ENCODE assay signal across 8 cellular contexts in genomic region chr12:13099066-13099909, GRCh38. TPM values are rescaled to one million over a fixed set of nuclear protein-coding genes. Genes with fewer than 3 reads are reported as not detected.
DNase-seq lines count a peak whose midpoint lies in the region; ATAC-seq and TF ChIP-seq lines count a peak whose summit lies in the region.

No MANE protein-coding gene starts in this region.

- peaks cover 44% of the 10 kb centered on the region for H3K4me1 ChIP-seq in Caco-2

- CTCF ChIA-PET in Caco-2 (lab: Charles Lee): interaction anchor here (0.7 to 6.0 kb wide), 7 partner anchors 105 to 1993 kb away, joined by 3 to 68 read pairs (median 5); no protein-coding TSS in a partner anchor
- CTCF ChIA-PET in activated naive CD4-positive, alpha-beta T cell treated with anti-CD3 and anti-CD28 coated beads for 36 hours (lab: Charles Lee): interaction anchor here (0.8 to 5.7 kb wide), 7 partner anchors 9 to 183 kb away, joined by 3 to 147 read pairs (median 4); no protein-coding TSS in a partner anchor

- peak overlapping the region; percentile 62 for H3K4me3 Mint-ChIP-seq in Caco-2 (ENCODE audit: unreplicated experiment)
- no peak overlapping the region for H3K4me3 Mint-ChIP-seq in osteocyte (ENCODE audit: unreplicated experiment)
- H3K4me3 Mint-ChIP-seq in activated naive CD4-positive, alpha-beta T cell treated with anti-CD3 and anti-CD28 coated beads for 36 hours: no peak overlapping the region

- TF ChIP-seq CTCF in Caco-2 (IDR thresholded peaks at IDR 0.05; ENCODE audit: insufficient read depth in 1 of 2, low read depth in 1 of 2, low read length in 1 of 2, severe bottlenecking in 1 of 2, unreplicated experiment in 1 of 2): no peak
- TF ChIP-seq CTCF in osteocyte (IDR thresholded peaks at IDR 0.05): no peak

- intact Hi-C loops in Caco-2 (cut with micrococcal nuclease; ENCODE audit: unreplicated experiment): loop anchor here (2.0 to 5.0 kb wide), 2 partner anchors 77 to 182 kb away; no protein-coding TSS in a partner anchor
- intact Hi-C loops in activated naive CD4-positive, alpha-beta T cell treated with anti-CD3 and anti-CD28 coated beads for 36 hours (cut with micrococcal nuclease): no loop called here

- H3K36me3 Mint-ChIP-seq in Caco-2 (ENCODE audit: insufficient read depth, unreplicated experiment): peaks cover 6% of the 10 kb centered on the region
- no peaks in the 10 kb centered on the region for H3K36me3 Mint-ChIP-seq in osteocyte (ENCODE audit: unreplicated experiment)
- H3K36me3 Mint-ChIP-seq in activated naive CD4-positive, alpha-beta T cell treated with anti-CD3 and anti-CD28 coated beads for 36 hours (ENCODE audit: low read depth): no peaks in the 10 kb centered on the region

- H3K27ac Mint-ChIP-seq in Caco-2 (ENCODE audit: unreplicated experiment) (peak overlapping the region; percentile 81), osteocyte (ENCODE audit: unreplicated experiment) (peak overlapping the region; percentile 98)
- H3K27ac Mint-ChIP-seq in activated naive CD4-positive, alpha-beta T cell treated with anti-CD3 and anti-CD28 coated beads for 36 hours: no peak overlapping the region

- ATAC-seq in GM19467 (IDR thresholded peaks at IDR 0.05; ENCODE audit: unreplicated experiment): no peak

- TSS peak; percentile 16 for BruUV-seq in Caco-2 (replicated peaks; lab: Mats Ljungman, UMichigan)

- peaks cover 47% of the 10 kb centered on the region for H3K4me1 Mint-ChIP-seq in Caco-2 (ENCODE audit: low read depth, unreplicated experiment)
- peaks cover 76% of the 10 kb centered on the region for H3K4me1 Mint-ChIP-seq in osteocyte (ENCODE audit: unreplicated experiment)
- H3K4me1 Mint-ChIP-seq in activated naive CD4-positive, alpha-beta T cell treated with anti-CD3 and anti-CD28 coated beads for 36 hours (ENCODE audit: low read depth): peaks cover 49% of the 10 kb centered on the region

- no peaks in the 10 kb centered on the region for H3K36me3 ChIP-seq in Caco-2 (ENCODE audit: control insufficient read depth, insufficient read depth, low read length)

- POLR2A ChIA-PET in Caco-2 (lab: Charles Lee): no interaction called here

- H3K9me3 ChIP-seq in Caco-2: no peaks in the 10 kb centered on the region

- H3K9me3 Mint-ChIP-seq in Caco-2 (ENCODE audit: unreplicated experiment) (no peaks in the 10 kb centered on the region), osteocyte (ENCODE audit: unreplicated experiment) (no peaks in the 10 kb centered on the region)
- H3K9me3 Mint-ChIP-seq in activated naive CD4-positive, alpha-beta T cell treated with anti-CD3 and anti-CD28 coated beads for 36 hours: no peaks in the 10 kb centered on the region

- H3K4me3 ChIP-seq in Caco-2 (ENCODE audit: low read depth, low read length): no peak overlapping the region

- DNase-seq in Caco-2 (peak in 1 of 2 experiments; percentile 27), NCI-H460 (ENCODE audit: extremely low read depth, low read depth) (peak; percentile 42), cerebellar cortex (ENCODE audit: low spot score) (peak; percentile 69), osteocyte (ENCODE audit: extremely low spot score, unreplicated experiment) (no peak), epidermal melanocyte (ENCODE audit: insufficient read length, low spot score) (no peak), NCI-H748 (lab: John Stamatoyannopoulos, UW; ENCODE audit: unreplicated experiment) (no peak)
- no peak for DNase-seq in activated naive CD4-positive, alpha-beta T cell treated with anti-CD3 and anti-CD28 coated beads for 36 hours

- H3K27me3 Mint-ChIP-seq in Caco-2 (ENCODE audit: insufficient read depth, unreplicated experiment): no peaks in the 10 kb centered on the region
- H3K27me3 Mint-ChIP-seq in osteocyte (ENCODE audit: unreplicated experiment): no peaks in the 10 kb centered on the region
- no peaks in the 10 kb centered on the region for H3K27me3 Mint-ChIP-seq in activated naive CD4-positive, alpha-beta T cell treated with anti-CD3 and anti-CD28 coated beads for 36 hours (ENCODE audit: low read depth)

- no peaks in the 10 kb centered on the region for H3K27me3 ChIP-seq in Caco-2 (replicated peaks; ENCODE audit: control insufficient read depth, insufficient read depth, low read length)

RNA-seq across cellular contexts. Expression of gene GSG1, which starts 4.2 kb away (rescaled TPM):
- total RNA-seq in Caco-2 (2022) (not detected in 2 replicates), osteocyte (not detected in 2 replicates)
- total RNA-seq in NCI-H460 (2014; rRNA removed; shearing (Covaris generic)): not detected in 2 replicates
- 0.21 TPM in 1 of 2 replicates, not detected in the other for polyA plus RNA-seq in NCI-H460 (2014; cell fraction: nucleus; rRNA removed)
- total RNA-seq in activated naive CD4-positive, alpha-beta T cell treated with anti-CD3 and anti-CD28 coated beads for 36 hours: not detected

RNA-seq across cellular contexts. Expression of gene FAM234B, which starts 55.1 kb away (rescaled TPM):
- total RNA-seq in Caco-2 (2022) (11.2 and 11.4 TPM in 2 replicates), osteocyte (5.0 and 6.8 TPM in 2 replicates)
- 7.4 and 7.8 TPM in 2 replicates for total RNA-seq in NCI-H460 (2014; rRNA removed; shearing (Covaris generic))
- 5.0 and 5.1 TPM in 2 replicates for polyA plus RNA-seq in NCI-H460 (2014; cell fraction: nucleus; rRNA removed)
- total RNA-seq in activated naive CD4-positive, alpha-beta T cell treated with anti-CD3 and anti-CD28 coated beads for 36 hours: 1 to 10 TPM; 7.4 to 7.7 TPM

Comparison
In these comparisons a context has a peak if more than half of its experiments do, and no peak if none do; other contexts are left out.
1. DNase-seq: peak in NCI-H460 (single experiment) and cerebellar cortex (single experiment); none in osteocyte (single experiment), epidermal melanocyte (single experiment), NCI-H748 (single experiment) and activated naive CD4-positive, alpha-beta T cell treated with anti-CD3 and anti-CD28 coated beads for 36 hours (single experiment).